2 cellular contexts compared by ENCODE assay signal in the genomic region with DNA sequence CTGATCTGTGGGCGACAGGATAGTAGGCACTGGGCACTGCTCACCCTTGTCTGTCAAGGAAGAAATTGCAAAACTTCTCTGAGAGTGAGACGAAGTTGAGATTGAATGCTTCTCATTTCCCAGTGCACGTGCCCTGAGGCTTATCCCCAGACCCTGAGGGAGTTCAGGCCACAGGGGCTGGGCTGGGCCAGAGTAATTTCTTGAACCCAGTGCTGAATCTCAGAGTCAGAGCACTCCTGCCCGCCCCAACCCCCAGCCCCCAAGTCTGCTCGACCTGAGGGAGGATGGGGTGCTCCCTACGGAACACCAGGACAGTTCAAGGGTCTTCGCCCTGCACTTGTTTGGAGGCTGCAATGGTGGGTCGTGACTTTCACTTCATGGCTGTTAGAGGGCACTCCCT. TPM values are rescaled to one million over a fixed set of nuclear protein-coding genes. Genes with fewer than 3 reads are reported as not detected.
"Had no signal": no experiment of that assay in that cellular context is flagged by ENCODE, and none has a peak within 500 bp of the region (broad histone marks: within the 10 kb centered on the region; RNA-seq: fewer than 3 reads in every experiment).

No MANE protein-coding gene starts in this region.

RNA-seq across cellular contexts. Expression of gene KCNJ18, which starts 17.7 kb away (rescaled TPM):
- total RNA-seq: G401, GM12878 had no signal
- polyA plus RNA-seq: GM12878 had no signal
